1 cellular context compared by ENCODE assay signal in the genomic region with DNA sequence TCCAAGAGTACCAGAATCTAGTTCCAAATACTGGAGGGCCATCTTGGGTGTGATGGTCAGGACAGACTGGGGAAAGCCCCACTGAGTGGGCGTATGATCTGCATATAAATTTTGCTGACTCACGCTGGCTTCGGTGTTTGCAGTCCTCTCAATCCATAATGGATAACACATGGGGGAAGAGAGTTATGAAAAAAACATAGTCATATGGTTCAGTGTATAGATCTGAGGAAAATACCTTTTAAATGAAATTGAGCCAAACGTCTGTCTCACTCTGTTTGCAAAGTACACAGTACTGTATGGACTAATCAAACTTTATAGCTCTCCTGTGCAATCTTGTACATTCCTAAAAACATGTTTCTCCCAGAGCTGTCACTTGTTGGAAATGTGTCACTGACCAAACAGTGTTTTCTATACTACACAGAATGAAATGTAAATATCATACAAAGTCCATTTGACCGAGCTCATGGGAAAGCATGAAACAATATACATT.
TF ChIP-seq lines count a peak whose summit lies in the region.

No MANE protein-coding gene starts in this region.

TF ChIP-seq in K562, 482 proteins besides CTCF, POLR2A, EP300 and RAD21 (continued from another document):
- TF ChIP-seq, protein P1, sequence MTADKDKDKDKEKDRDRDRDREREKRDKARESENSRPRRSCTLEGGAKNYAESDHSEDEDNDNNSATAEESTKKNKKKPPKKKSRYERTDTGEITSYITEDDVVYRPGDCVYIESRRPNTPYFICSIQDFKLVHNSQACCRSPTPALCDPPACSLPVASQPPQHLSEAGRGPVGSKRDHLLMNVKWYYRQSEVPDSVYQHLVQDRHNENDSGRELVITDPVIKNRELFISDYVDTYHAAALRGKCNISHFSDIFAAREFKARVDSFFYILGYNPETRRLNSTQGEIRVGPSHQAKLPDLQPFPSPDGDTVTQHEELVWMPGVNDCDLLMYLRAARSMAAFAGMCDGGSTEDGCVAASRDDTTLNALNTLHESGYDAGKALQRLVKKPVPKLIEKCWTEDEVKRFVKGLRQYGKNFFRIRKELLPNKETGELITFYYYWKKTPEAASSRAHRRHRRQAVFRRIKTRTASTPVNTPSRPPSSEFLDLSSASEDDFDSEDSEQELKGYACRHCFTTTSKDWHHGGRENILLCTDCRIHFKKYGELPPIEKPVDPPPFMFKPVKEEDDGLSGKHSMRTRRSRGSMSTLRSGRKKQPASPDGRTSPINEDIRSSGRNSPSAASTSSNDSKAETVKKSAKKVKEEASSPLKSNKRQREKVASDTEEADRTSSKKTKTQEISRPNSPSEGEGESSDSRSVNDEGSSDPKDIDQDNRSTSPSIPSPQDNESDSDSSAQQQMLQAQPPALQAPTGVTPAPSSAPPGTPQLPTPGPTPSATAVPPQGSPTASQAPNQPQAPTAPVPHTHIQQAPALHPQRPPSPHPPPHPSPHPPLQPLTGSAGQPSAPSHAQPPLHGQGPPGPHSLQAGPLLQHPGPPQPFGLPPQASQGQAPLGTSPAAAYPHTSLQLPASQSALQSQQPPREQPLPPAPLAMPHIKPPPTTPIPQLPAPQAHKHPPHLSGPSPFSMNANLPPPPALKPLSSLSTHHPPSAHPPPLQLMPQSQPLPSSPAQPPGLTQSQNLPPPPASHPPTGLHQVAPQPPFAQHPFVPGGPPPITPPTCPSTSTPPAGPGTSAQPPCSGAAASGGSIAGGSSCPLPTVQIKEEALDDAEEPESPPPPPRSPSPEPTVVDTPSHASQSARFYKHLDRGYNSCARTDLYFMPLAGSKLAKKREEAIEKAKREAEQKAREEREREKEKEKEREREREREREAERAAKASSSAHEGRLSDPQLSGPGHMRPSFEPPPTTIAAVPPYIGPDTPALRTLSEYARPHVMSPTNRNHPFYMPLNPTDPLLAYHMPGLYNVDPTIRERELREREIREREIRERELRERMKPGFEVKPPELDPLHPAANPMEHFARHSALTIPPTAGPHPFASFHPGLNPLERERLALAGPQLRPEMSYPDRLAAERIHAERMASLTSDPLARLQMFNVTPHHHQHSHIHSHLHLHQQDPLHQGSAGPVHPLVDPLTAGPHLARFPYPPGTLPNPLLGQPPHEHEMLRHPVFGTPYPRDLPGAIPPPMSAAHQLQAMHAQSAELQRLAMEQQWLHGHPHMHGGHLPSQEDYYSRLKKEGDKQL (CRISPR knock-in tag; IDR thresholded peaks at IDR 0.05; ENCODE audit: borderline replicate concordance) = no peak
- no peak for TF ChIP-seq U2AF2 (optimal IDR thresholded peaks at IDR 0.05; ENCODE audit: low read depth, low read length)
